ENCODE assay signal across 15 cellular contexts in genomic region chr1:234216116-234216703, GRCh38.
DNase-seq lines count a peak whose midpoint lies in the region; ATAC-seq and TF ChIP-seq lines count a peak whose summit lies in the region.
"Had no signal": no experiment of that assay in that cellular context is flagged by ENCODE, and none has a peak within 500 bp of the region (broad histone marks: within the 10 kb centered on the region; RNA-seq: fewer than 3 reads in every experiment).

No MANE protein-coding gene starts in this region.

- H3K79me2 ChIP-seq in OCI-LY3 (ENCODE audit: low read length) = no peaks in the 10 kb centered on the region

- H3K4me3 ChIP-seq in OCI-LY3 (ENCODE audit: low read length) = peak overlapping the region; percentile 16; the same call in 1 of the 2 replicates
- H3K4me3 ChIP-seq: colonic mucosa, smooth muscle cell had no signal

- ATAC-seq in GM18498 (IDR thresholded peaks at IDR 0.05; ENCODE audit: unreplicated experiment) = peak; percentile 39
- ATAC-seq in GM21717 (IDR thresholded peaks at IDR 0.05; ENCODE audit: unreplicated experiment) = peak; percentile 53

- H4K20me1 ChIP-seq in OCI-LY3 (ENCODE audit: insufficient read depth, low read length) = no peaks in the 10 kb centered on the region

- peak overlapping the region; percentile 25 to 72 (median 68) for H3K4me3 Mint-ChIP-seq in nephron
- H3K4me3 Mint-ChIP-seq: WTC11 had no signal

- no peak overlapping the region for H2AFZ ChIP-seq in OCI-LY3 (ENCODE audit: low read depth, low read length)

- peaks cover 2% of the 10 kb centered on the region for H3K9me3 Mint-ChIP-seq in nephron

- H3K4me2 ChIP-seq in OCI-LY3 (ENCODE audit: low read length) = peak overlapping the region; percentile 52
- H3K4me2 ChIP-seq: smooth muscle cell had no signal

- H3K9ac ChIP-seq in OCI-LY3 (ENCODE audit: low read length) = no peak overlapping the region

- TF ChIP-seq CTCF in OCI-LY3 (IDR thresholded peaks at IDR 0.05; ENCODE audit: low read depth, low read length) = peak; percentile 29
- no peak for TF ChIP-seq CTCF in nephron (IDR thresholded peaks at IDR 0.05; ENCODE audit: unreplicated experiment in 3 of 3)

- peaks cover 31% of the 10 kb centered on the region for H3K4me1 ChIP-seq in OCI-LY3 (ENCODE audit: low read length)

- H3K27ac ChIP-seq in OCI-LY3 (ENCODE audit: low read length) = no peak overlapping the region
- H3K27ac ChIP-seq: colonic mucosa had no signal

- H3K36me3 ChIP-seq in OCI-LY3 (replicated peaks; ENCODE audit: low read depth, low read length) = peaks cover 3% of the 10 kb centered on the region
- H3K36me3 ChIP-seq: colonic mucosa had no signal

- H3K27me3 ChIP-seq in OCI-LY3 (ENCODE audit: low read depth, low read length) = peaks cover 10% of the 10 kb centered on the region

- peaks cover 23% of the 10 kb centered on the region for H3K4me1 Mint-ChIP-seq in nephron

- peaks cover 48% of the 10 kb centered on the region for H3K27me3 Mint-ChIP-seq in nephron (ENCODE audit: low read depth)

- DNase-seq in HK-2 (ENCODE audit: unreplicated experiment) (no peak), COR-L47 (lab: John Stamatoyannopoulos, UW) (no peak)
- no peak for DNase-seq in activated CD4-positive, CD25-positive, alpha-beta regulatory T cell treated with anti-CD3 and anti-CD28 coated beads, Interleukin-2, amount 50 U/mL, for 72 hours
- DNase-seq: activated gamma-delta T cell, colonic mucosa, HCEC 1CT, naive B cell, NCI-H1105, SHP77 treated with DMSO at 0.1 percent for 48 hours had no signal

- no peaks in the 10 kb centered on the region for H3K36me3 Mint-ChIP-seq in nephron (ENCODE audit: low read depth)
- H3K36me3 Mint-ChIP-seq: WTC11 had no signal

- H3K27ac Mint-ChIP-seq in nephron = no peak overlapping the region
- H3K27ac Mint-ChIP-seq: naive B cell, WTC11 had no signal

- H3K9me3 ChIP-seq in OCI-LY3 (ENCODE audit: insufficient read depth, low read length) = peaks cover 5% of the 10 kb centered on the region
- H3K9me3 ChIP-seq: colonic mucosa had no signal
